In genomic region chr1:37474051-37474696, GRCh38 we compare ENCODE assay signal across 1 cellular context.
TF ChIP-seq lines count a peak whose summit lies in the region.

Gene ZC3H12A, plus strand, starts transcription at chr1:37474580. Its CDS starts 917 bp downstream, at chr1:37475497.

TF ChIP-seq in HEK293, 187 proteins besides CTCF, POLR2A, EP300 and RAD21 (continued from another document):
- TF ChIP-seq ZNF148 (tag by site-specific recombination; IDR thresholded peaks at IDR 0.05; ENCODE audit: borderline replicate concordance) (no peak), ZNF623 (tag by site-specific recombination; IDR thresholded peaks at IDR 0.05) (no peak), MZF1 (tag by site-specific recombination; IDR thresholded peaks at IDR 0.05; ENCODE audit: borderline replicate concordance) (no peak), ZFHX2 (tag by site-specific recombination; conservative IDR thresholded peaks at IDR 0.05) (0 out of 2 replicates have a peak, but pooled peaks have one; percentile 26), ZNF239 (tag by site-specific recombination; IDR thresholded peaks at IDR 0.05) (no peak), WT1 (tag by site-specific recombination; IDR thresholded peaks at IDR 0.05) (no peak), ZIC2 (tag by site-specific recombination; IDR thresholded peaks at IDR 0.05) (peak; percentile 54), ZNF549 (tag by site-specific recombination; IDR thresholded peaks at IDR 0.05) (no peak), GLIS2 (tag by site-specific recombination; IDR thresholded peaks at IDR 0.05) (peak; percentile 59), YY1 (tag by site-specific recombination; IDR thresholded peaks at IDR 0.05) (no peak), ZNF768 (tag by site-specific recombination; IDR thresholded peaks at IDR 0.05) (no peak), KLF8 (tag by site-specific recombination; IDR thresholded peaks at IDR 0.05) (peak; percentile 45; the same call in 1 of the 2 replicates), ZNF660 (tag by site-specific recombination; IDR thresholded peaks at IDR 0.05) (peak; percentile 60; the same call in 1 of the 2 replicates), ZNF596 (tag by site-specific recombination; IDR thresholded peaks at IDR 0.05) (peak; percentile 13; the same call in 1 of the 2 replicates), ZNF184 (tag by site-specific recombination; IDR thresholded peaks at IDR 0.05) (peak; percentile 45; the same call in 1 of the 2 replicates), HOXD13 (CRISPR knock-in tag; IDR thresholded peaks at IDR 0.05; ENCODE audit: borderline replicate concordance) (no peak), ZNF146 (tag by site-specific recombination; IDR thresholded peaks at IDR 0.05) (no peak), ZSCAN30 (tag by site-specific recombination; IDR thresholded peaks at IDR 0.05) (peak; percentile 63; the same call in 1 of the 2 replicates), ZNF560 (tag by site-specific recombination; IDR thresholded peaks at IDR 0.05; ENCODE audit: borderline replicate concordance) (no peak), ZNF335 (tag by site-specific recombination; conservative IDR thresholded peaks at IDR 0.05) (peak; percentile 93), ZSCAN5A (tag by site-specific recombination; IDR thresholded peaks at IDR 0.05) (no peak), SCRT1 (tag by site-specific recombination; IDR thresholded peaks at IDR 0.05; ENCODE audit: borderline replicate concordance) (no peak), ZEB2 (tag by site-specific recombination; IDR thresholded peaks at IDR 0.05) (peak; percentile 86), ZNF133 (tag by site-specific recombination; IDR thresholded peaks at IDR 0.05) (no peak)
